ENCODE assay signal across 12 cellular contexts in the genomic region with DNA sequence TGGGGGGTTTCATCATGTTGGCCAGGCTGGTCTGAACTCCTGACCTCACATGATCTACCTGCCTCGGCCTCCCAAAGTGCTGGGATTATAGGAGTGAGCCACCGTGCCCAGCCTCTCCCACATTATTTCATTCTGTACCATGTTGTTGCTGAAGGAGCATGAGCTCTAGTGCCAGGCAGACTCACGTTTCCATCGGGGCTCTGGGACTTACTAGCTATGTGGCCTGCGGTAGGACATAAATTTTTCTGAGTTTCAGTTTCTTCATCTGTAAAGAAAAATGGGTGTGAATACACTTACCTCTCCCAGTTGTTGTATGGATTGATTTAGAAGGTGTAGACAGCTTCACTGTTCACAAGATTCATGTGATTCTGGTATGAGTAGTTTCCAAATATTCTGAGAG. TPM values are rescaled to one million over a fixed set of nuclear protein-coding genes. Genes with fewer than 3 reads are reported as not detected.
DNase-seq lines count a peak whose midpoint lies in the region; ATAC-seq and TF ChIP-seq lines count a peak whose summit lies in the region.
"Had no signal": no experiment of that assay in that cellular context is flagged by ENCODE, and none has a peak within 500 bp of the region (broad histone marks: within the 10 kb centered on the region; RNA-seq: fewer than 3 reads in every experiment).

No MANE protein-coding gene starts in this region.

- H3K27ac ChIP-seq in gastrocnemius medialis, result no peak overlapping the region
- no peak overlapping the region for H3K27ac ChIP-seq in smooth muscle cell (ENCODE audit: low read depth)

- H3K36me3 ChIP-seq in gastrocnemius medialis (no peaks in the 10 kb centered on the region), smooth muscle cell (ENCODE audit: low read depth) (no peaks in the 10 kb centered on the region)

- no peak overlapping the region for H3K4me3 ChIP-seq in gastrocnemius medialis
- no peak overlapping the region for H3K4me3 ChIP-seq in smooth muscle cell

- in situ Hi-C loops in gastrocnemius medialis (cut with MboI; ENCODE audit: low sequenced_read_pairs in 4 of 4), result no loop called here

- H3K4me1 ChIP-seq in gastrocnemius medialis, result no peaks in the 10 kb centered on the region
- H3K4me1 ChIP-seq in smooth muscle cell (ENCODE audit: low read depth), result peaks cover 4% of the 10 kb centered on the region

- no peaks in the 10 kb centered on the region for H3K79me2 ChIP-seq in smooth muscle cell (ENCODE audit: low read depth)

- no peaks in the 10 kb centered on the region for H3K27me3 ChIP-seq in gastrocnemius medialis
- no peaks in the 10 kb centered on the region for H3K27me3 ChIP-seq in smooth muscle cell (ENCODE audit: low read depth)

- peak overlapping the region; percentile 53 for H3K4me3 Mint-ChIP-seq in activated naive CD8-positive, alpha-beta T cell treated with anti-CD3 and anti-CD28 coated beads, Interleukin-2, amount 50 U/mL, for 24 hours
- H3K4me3 Mint-ChIP-seq: brain, nephron had no signal

- no peak for TF ChIP-seq POLR2A in gastrocnemius medialis (IDR thresholded peaks at IDR 0.05)

- 96% methylated on average over 5 of the region's 5 CpGs for WGBS in smooth muscle cell (ENCODE audit: low lambda C conversion rate)

- H3K4me1 Mint-ChIP-seq in activated naive CD8-positive, alpha-beta T cell treated with anti-CD3 and anti-CD28 coated beads, Interleukin-2, amount 50 U/mL, for 24 hours, result peaks cover 15% of the 10 kb centered on the region
- H3K4me1 Mint-ChIP-seq: brain had no signal

- no peaks in the 10 kb centered on the region for H3K36me3 Mint-ChIP-seq in activated naive CD8-positive, alpha-beta T cell treated with anti-CD3 and anti-CD28 coated beads, Interleukin-2, amount 50 U/mL, for 24 hours (ENCODE audit: low read depth)
- H3K36me3 Mint-ChIP-seq: brain had no signal

- TF ChIP-seq CTCF in gastrocnemius medialis (IDR thresholded peaks at IDR 0.05 in 4 of 5, conservative IDR thresholded peaks at IDR 0.05 in 1 of 5) (no peak), smooth muscle cell (IDR thresholded peaks at IDR 0.05; ENCODE audit: borderline replicate concordance, insufficient read depth, poor library complexity, severe bottlenecking) (no peak)

- H3K4me2 ChIP-seq in smooth muscle cell, result no peak overlapping the region

- H3K9ac ChIP-seq in smooth muscle cell (ENCODE audit: low read depth), result no peak overlapping the region

- no peak for DNase-seq in activated naive CD8-positive, alpha-beta T cell treated with anti-CD3 and anti-CD28 coated beads, Interleukin-2, amount 50 U/mL, for 24 hours
- DNase-seq in gastrocnemius medialis, result no peak
- no peak for DNase-seq in smooth muscle cell (lab: John Stamatoyannopoulos, UW; ENCODE audit: unreplicated experiment)
- no peak for DNase-seq in HK-2 (ENCODE audit: unreplicated experiment)
- DNase-seq: Karpas-422, NCI-H345 had no signal

- ATAC-seq in GM18498 (IDR thresholded peaks at IDR 0.05; ENCODE audit: unreplicated experiment), result peak; percentile 48
- ATAC-seq in GM19328 (IDR thresholded peaks at IDR 0.05; ENCODE audit: unreplicated experiment), result peak; percentile 33
- ATAC-seq in HG03064 (IDR thresholded peaks at IDR 0.05; ENCODE audit: low read depth, unreplicated experiment), result peak; percentile 33
- peak; percentile 18 for ATAC-seq in activated naive CD8-positive, alpha-beta T cell treated with anti-CD3 and anti-CD28 coated beads, Interleukin-2, amount 50 U/mL, for 24 hours
- no peak for ATAC-seq in gastrocnemius medialis
- no peak for ATAC-seq in SK-N-SH treated with all-trans-retinoic acid at 6 μM for 48 hours

- H3K9me3 Mint-ChIP-seq in activated naive CD8-positive, alpha-beta T cell treated with anti-CD3 and anti-CD28 coated beads, Interleukin-2, amount 50 U/mL, for 24 hours, result no peaks in the 10 kb centered on the region
- H3K9me3 Mint-ChIP-seq: brain, nephron had no signal

- H3K9me3 ChIP-seq in gastrocnemius medialis (no peaks in the 10 kb centered on the region), smooth muscle cell (replicated peaks; ENCODE audit: low read depth) (no peaks in the 10 kb centered on the region)

- H3K27ac Mint-ChIP-seq in activated naive CD8-positive, alpha-beta T cell treated with anti-CD3 and anti-CD28 coated beads, Interleukin-2, amount 50 U/mL, for 24 hours, result peak overlapping the region; percentile 74

- H3F3A ChIP-seq in smooth muscle cell (ENCODE audit: low read depth), result no peaks in the 10 kb centered on the region

- H2AFZ ChIP-seq in smooth muscle cell (ENCODE audit: low read depth), result no peak overlapping the region

- no peaks in the 10 kb centered on the region for H4K20me1 ChIP-seq in smooth muscle cell (ENCODE audit: low read depth)

- intact Hi-C loops in gastrocnemius medialis (cut with DNase I; ENCODE audit: low total_unique reads), result no loop called here

- H3K27me3 Mint-ChIP-seq in activated naive CD8-positive, alpha-beta T cell treated with anti-CD3 and anti-CD28 coated beads, Interleukin-2, amount 50 U/mL, for 24 hours, result peaks cover 16% of the 10 kb centered on the region

TF ChIP-seq in SK-N-SH treated with all-trans-retinoic acid at 6 μM for 48 hours, 23 proteins besides CTCF, POLR2A, EP300 and RAD21 (continues in another document):
- TF ChIP-seq ZC3H10 (CRISPR knock-in tag; IDR thresholded peaks at IDR 0.05) (no peak), BACH2 (CRISPR knock-in tag; IDR thresholded peaks at IDR 0.05; ENCODE audit: borderline replicate concordance) (no peak), ZNF8 (CRISPR knock-in tag; IDR thresholded peaks at IDR 0.05) (no peak), CSDC2 (CRISPR knock-in tag; IDR thresholded peaks at IDR 0.05) (no peak), SNAI2 (CRISPR knock-in tag; IDR thresholded peaks at IDR 0.05) (no peak), ZNF70 (CRISPR knock-in tag; IDR thresholded peaks at IDR 0.05) (no peak), TOX (CRISPR knock-in tag; IDR thresholded peaks at IDR 0.05; ENCODE audit: borderline replicate concordance) (no peak), ZNF565 (CRISPR knock-in tag; conservative IDR thresholded peaks at IDR 0.05; ENCODE audit: low read depth) (no peak), RARB (CRISPR knock-in tag; IDR thresholded peaks at IDR 0.05) (no peak), ZFP30 (CRISPR knock-in tag; IDR thresholded peaks at IDR 0.05) (no peak), ZFP3 (CRISPR knock-in tag; IDR thresholded peaks at IDR 0.05) (no peak), TCF4 (CRISPR knock-in tag; IDR thresholded peaks at IDR 0.05; ENCODE audit: borderline replicate concordance) (no peak)
- TF ChIP-seq, protein P1, sequence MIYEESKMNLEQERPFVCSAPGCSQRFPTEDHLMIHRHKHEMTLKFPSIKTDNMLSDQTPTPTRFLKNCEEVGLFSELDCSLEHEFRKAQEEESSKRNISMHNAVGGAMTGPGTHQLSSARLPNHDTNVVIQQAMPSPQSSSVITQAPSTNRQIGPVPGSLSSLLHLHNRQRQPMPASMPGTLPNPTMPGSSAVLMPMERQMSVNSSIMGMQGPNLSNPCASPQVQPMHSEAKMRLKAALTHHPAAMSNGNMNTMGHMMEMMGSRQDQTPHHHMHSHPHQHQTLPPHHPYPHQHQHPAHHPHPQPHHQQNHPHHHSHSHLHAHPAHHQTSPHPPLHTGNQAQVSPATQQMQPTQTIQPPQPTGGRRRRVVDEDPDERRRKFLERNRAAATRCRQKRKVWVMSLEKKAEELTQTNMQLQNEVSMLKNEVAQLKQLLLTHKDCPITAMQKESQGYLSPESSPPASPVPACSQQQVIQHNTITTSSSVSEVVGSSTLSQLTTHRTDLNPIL (CRISPR knock-in tag; IDR thresholded peaks at IDR 0.05; ENCODE audit: low read depth), result no peak
- TF ChIP-seq, protein P2, sequence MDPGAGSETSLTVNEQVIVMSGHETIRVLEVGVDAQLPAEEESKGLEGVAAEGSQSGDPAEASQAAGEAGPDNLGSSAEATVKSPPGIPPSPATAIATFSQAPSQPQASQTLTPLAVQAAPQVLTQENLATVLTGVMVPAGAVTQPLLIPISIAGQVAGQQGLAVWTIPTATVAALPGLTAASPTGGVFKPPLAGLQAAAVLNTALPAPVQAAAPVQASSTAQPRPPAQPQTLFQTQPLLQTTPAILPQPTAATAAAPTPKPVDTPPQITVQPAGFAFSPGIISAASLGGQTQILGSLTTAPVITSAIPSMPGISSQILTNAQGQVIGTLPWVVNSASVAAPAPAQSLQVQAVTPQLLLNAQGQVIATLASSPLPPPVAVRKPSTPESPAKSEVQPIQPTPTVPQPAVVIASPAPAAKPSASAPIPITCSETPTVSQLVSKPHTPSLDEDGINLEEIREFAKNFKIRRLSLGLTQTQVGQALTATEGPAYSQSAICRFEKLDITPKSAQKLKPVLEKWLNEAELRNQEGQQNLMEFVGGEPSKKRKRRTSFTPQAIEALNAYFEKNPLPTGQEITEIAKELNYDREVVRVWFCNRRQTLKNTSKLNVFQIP (CRISPR knock-in tag; IDR thresholded peaks at IDR 0.05; ENCODE audit: borderline replicate concordance, low read depth), result no peak
- TF ChIP-seq, protein P3, sequence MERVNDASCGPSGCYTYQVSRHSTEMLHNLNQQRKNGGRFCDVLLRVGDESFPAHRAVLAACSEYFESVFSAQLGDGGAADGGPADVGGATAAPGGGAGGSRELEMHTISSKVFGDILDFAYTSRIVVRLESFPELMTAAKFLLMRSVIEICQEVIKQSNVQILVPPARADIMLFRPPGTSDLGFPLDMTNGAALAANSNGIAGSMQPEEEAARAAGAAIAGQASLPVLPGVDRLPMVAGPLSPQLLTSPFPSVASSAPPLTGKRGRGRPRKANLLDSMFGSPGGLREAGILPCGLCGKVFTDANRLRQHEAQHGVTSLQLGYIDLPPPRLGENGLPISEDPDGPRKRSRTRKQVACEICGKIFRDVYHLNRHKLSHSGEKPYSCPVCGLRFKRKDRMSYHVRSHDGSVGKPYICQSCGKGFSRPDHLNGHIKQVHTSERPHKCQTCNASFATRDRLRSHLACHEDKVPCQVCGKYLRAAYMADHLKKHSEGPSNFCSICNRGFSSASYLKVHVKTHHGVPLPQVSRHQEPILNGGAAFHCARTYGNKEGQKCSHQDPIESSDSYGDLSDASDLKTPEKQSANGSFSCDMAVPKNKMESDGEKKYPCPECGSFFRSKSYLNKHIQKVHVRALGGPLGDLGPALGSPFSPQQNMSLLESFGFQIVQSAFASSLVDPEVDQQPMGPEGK (CRISPR knock-in tag; IDR thresholded peaks at IDR 0.05; ENCODE audit: borderline replicate concordance), result no peak

RNA-seq across cellular contexts. Expression of gene CCL20, which starts 30.8 kb away (rescaled TPM):
- total RNA-seq in gastrocnemius medialis, result 1 to 10 TPM in 1 of 4 donors, under 1 TPM in 1, not detected in 2; 0.40 to 1.5 TPM
- total RNA-seq in smooth muscle cell, result 6.7 and 16.4 TPM in 2 replicates
- polyA plus RNA-seq in smooth muscle cell, result 6.8 and 12.9 TPM in 2 replicates

RNA-seq across cellular contexts. Expression of gene SCYGR8, which starts 37.1 kb away (rescaled TPM):
- not detected for total RNA-seq in gastrocnemius medialis
- not detected in 2 replicates for total RNA-seq in smooth muscle cell
- not detected in 2 replicates for polyA plus RNA-seq in smooth muscle cell

RNA-seq across cellular contexts. Expression of gene SCYGR7, which starts 54.7 kb away (rescaled TPM):
- not detected for total RNA-seq in gastrocnemius medialis
- not detected in 2 replicates for total RNA-seq in smooth muscle cell
- polyA plus RNA-seq in smooth muscle cell, result not detected in 2 replicates

RNA-seq across cellular contexts. Expression of gene SCYGR6, which starts 58.2 kb away (rescaled TPM):
- total RNA-seq in gastrocnemius medialis (not detected), smooth muscle cell (not detected in 2 replicates)
- not detected in 2 replicates for polyA plus RNA-seq in smooth muscle cell

Comparison
In these comparisons a context has a peak if more than half of its experiments do, and no peak if none do; other contexts are left out.
1. ATAC-seq: peak in GM18498 (single experiment), GM19328 (single experiment), HG03064 (single experiment) and activated naive CD8-positive, alpha-beta T cell treated with anti-CD3 and anti-CD28 coated beads, Interleukin-2, amount 50 U/mL, for 24 hours (single experiment); none in gastrocnemius medialis (0 of 2) and SK-N-SH treated with all-trans-retinoic acid at 6 μM for 48 hours (single experiment).